In the genomic region with DNA sequence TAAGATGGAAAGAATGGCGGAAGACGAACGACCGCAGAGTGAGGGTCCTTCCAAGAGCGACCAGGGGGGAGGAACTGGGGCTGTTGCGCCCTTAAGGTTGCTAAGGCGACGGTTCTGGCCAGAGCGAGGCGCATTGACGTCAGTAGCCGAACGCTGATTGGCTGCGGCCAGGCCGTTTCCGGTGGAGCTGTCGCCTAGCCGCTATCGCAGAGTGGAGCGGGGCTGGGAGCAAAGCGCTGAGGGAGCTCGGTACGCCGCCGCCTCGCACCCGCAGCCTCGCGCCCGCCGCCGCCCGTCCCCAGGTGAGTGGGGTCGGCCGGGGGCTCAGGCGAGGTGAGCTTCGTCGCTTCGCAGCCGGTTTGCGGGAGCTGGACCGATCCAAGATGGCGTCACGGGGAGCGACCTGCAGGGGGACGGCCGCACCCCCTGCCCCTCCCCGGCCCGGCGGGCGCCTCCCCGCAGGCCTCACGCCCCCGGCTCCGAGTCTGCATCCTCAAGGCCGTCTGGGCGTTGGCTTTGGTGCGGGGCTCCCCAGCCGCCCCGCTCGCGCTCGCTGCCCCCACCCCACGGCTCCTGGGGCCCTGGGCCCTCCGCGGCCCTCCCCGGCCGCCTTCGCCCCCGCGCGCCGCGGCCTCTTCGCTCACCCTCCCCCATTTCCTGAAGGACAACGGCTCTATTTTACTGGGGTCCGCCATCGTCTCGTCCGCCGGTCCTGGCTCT, we compare ENCODE assay signal across 1 cellular context.
A peak's percentile ranks its signal among the peaks of the same experiment; 100 is the strongest.
TF ChIP-seq lines count a peak whose summit lies in the region.

A gene (plus strand): TSS at position 184 of the 720 bp plus-strand sequence. CDS start 2,970 bp downstream, outside the sequence.

TF ChIP-seq in HepG2, 621 proteins besides CTCF, POLR2A, EP300 and RAD21 (continued from another document and continues in another):
- TF ChIP-seq, protein P1, sequence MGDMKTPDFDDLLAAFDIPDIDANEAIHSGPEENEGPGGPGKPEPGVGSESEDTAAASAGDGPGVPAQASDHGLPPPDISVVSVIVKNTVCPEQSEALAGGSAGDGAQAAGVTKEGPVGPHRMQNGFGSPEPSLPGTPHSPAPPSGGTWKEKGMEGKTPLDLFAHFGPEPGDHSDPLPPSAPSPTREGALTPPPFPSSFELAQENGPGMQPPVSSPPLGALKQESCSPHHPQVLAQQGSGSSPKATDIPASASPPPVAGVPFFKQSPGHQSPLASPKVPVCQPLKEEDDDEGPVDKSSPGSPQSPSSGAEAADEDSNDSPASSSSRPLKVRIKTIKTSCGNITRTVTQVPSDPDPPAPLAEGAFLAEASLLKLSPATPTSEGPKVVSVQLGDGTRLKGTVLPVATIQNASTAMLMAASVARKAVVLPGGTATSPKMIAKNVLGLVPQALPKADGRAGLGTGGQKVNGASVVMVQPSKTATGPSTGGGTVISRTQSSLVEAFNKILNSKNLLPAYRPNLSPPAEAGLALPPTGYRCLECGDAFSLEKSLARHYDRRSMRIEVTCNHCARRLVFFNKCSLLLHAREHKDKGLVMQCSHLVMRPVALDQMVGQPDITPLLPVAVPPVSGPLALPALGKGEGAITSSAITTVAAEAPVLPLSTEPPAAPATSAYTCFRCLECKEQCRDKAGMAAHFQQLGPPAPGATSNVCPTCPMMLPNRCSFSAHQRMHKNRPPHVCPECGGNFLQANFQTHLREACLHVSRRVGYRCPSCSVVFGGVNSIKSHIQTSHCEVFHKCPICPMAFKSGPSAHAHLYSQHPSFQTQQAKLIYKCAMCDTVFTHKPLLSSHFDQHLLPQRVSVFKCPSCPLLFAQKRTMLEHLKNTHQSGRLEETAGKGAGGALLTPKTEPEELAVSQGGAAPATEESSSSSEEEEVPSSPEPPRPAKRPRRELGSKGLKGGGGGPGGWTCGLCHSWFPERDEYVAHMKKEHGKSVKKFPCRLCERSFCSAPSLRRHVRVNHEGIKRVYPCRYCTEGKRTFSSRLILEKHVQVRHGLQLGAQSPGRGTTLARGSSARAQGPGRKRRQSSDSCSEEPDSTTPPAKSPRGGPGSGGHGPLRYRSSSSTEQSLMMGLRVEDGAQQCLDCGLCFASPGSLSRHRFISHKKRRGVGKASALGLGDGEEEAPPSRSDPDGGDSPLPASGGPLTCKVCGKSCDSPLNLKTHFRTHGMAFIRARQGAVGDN (CRISPR knock-in tag; IDR thresholded peaks at IDR 0.05): peak; percentile 73
- TF ChIP-seq, protein P2, sequence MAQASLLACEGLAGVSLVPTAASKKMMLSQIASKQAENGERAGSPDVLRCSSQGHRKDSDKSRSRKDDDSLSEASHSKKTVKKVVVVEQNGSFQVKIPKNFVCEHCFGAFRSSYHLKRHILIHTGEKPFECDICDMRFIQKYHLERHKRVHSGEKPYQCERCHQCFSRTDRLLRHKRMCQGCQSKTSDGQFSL (CRISPR knock-in tag; IDR thresholded peaks at IDR 0.05): no peak
- no peak for TF ChIP-seq IKZF1 (IDR thresholded peaks at IDR 0.05)
- TF ChIP-seq RXRB (CRISPR knock-in tag; IDR thresholded peaks at IDR 0.05; ENCODE audit: borderline replicate concordance): no peak
- no peak for TF ChIP-seq ZNF891 (CRISPR knock-in tag; IDR thresholded peaks at IDR 0.05)
- TF ChIP-seq ZNF766 (CRISPR knock-in tag; IDR thresholded peaks at IDR 0.05; ENCODE audit: borderline replicate concordance): 0 out of 2 replicates have a peak, but pooled peaks have one; percentile 2
- TF ChIP-seq, protein P3, sequence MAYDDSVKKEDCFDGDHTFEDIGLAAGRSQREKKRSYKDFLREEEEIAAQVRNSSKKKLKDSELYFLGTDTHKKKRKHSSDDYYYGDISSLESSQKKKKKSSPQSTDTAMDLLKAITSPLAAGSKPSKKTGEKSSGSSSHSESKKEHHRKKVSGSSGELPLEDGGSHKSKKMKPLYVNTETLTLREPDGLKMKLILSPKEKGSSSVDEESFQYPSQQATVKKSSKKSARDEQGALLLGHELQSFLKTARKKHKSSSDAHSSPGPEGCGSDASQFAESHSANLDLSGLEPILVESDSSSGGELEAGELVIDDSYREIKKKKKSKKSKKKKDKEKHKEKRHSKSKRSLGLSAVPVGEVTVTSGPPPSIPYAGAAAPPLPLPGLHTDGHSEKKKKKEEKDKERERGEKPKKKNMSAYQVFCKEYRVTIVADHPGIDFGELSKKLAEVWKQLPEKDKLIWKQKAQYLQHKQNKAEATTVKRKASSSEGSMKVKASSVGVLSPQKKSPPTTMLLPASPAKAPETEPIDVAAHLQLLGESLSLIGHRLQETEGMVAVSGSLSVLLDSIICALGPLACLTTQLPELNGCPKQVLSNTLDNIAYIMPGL (CRISPR knock-in tag; IDR thresholded peaks at IDR 0.05; ENCODE audit: borderline replicate concordance in 1 of 2, low read depth in 1 of 2): peak in 1 of 2 experiments; percentile 49; a peak in 3 of 4 replicates
- TF ChIP-seq, protein P4, sequence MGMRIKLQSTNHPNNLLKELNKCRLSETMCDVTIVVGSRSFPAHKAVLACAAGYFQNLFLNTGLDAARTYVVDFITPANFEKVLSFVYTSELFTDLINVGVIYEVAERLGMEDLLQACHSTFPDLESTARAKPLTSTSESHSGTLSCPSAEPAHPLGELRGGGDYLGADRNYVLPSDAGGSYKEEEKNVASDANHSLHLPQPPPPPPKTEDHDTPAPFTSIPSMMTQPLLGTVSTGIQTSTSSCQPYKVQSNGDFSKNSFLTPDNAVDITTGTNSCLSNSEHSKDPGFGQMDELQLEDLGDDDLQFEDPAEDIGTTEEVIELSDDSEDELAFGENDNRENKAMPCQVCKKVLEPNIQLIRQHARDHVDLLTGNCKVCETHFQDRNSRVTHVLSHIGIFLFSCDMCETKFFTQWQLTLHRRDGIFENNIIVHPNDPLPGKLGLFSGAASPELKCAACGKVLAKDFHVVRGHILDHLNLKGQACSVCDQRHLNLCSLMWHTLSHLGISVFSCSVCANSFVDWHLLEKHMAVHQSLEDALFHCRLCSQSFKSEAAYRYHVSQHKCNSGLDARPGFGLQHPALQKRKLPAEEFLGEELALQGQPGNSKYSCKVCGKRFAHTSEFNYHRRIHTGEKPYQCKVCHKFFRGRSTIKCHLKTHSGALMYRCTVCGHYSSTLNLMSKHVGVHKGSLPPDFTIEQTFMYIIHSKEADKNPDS (CRISPR knock-in tag; IDR thresholded peaks at IDR 0.05): peak; percentile 82; the same call in 1 of the 2 replicates
- TF ChIP-seq JDP2 (CRISPR knock-in tag; IDR thresholded peaks at IDR 0.05; ENCODE audit: borderline replicate concordance): no peak
- TF ChIP-seq SP1 (IDR thresholded peaks at IDR 0.05): no peak
- no peak; the same call in 1 of the 2 replicates for TF ChIP-seq SP1 (CRISPR knock-in tag; IDR thresholded peaks at IDR 0.05)
- TF ChIP-seq, protein P5, sequence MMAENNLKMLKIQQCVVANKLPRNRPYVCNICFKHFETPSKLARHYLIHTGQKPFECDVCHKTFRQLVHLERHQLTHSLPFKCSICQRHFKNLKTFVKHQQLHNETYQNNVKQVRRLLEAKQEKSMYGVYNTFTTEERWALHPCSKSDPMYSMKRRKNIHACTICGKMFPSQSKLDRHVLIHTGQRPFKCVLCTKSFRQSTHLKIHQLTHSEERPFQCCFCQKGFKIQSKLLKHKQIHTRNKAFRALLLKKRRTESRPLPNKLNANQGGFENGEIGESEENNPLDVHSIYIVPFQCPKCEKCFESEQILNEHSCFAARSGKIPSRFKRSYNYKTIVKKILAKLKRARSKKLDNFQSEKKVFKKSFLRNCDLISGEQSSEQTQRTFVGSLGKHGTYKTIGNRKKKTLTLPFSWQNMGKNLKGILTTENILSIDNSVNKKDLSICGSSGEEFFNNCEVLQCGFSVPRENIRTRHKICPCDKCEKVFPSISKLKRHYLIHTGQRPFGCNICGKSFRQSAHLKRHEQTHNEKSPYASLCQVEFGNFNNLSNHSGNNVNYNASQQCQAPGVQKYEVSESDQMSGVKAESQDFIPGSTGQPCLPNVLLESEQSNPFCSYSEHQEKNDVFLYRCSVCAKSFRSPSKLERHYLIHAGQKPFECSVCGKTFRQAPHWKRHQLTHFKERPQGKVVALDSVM (CRISPR knock-in tag; IDR thresholded peaks at IDR 0.05): no peak
- TF ChIP-seq, protein P6, sequence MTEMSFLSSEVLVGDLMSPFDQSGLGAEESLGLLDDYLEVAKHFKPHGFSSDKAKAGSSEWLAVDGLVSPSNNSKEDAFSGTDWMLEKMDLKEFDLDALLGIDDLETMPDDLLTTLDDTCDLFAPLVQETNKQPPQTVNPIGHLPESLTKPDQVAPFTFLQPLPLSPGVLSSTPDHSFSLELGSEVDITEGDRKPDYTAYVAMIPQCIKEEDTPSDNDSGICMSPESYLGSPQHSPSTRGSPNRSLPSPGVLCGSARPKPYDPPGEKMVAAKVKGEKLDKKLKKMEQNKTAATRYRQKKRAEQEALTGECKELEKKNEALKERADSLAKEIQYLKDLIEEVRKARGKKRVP (CRISPR knock-in tag; IDR thresholded peaks at IDR 0.05): no peak
- TF ChIP-seq ZZZ3 (CRISPR knock-in tag; IDR thresholded peaks at IDR 0.05; ENCODE audit: borderline replicate concordance): no peak
- TF ChIP-seq ZNF572 (CRISPR knock-in tag; IDR thresholded peaks at IDR 0.05): no peak
- TF ChIP-seq HNRNPH1 (optimal IDR thresholded peaks at IDR 0.05; ENCODE audit: low read depth, low read length): no peak
- no peak for TF ChIP-seq SRF (IDR thresholded peaks at IDR 0.05; ENCODE audit: low read depth, low read length)
- no peak for TF ChIP-seq SNRNP70 (IDR thresholded peaks at IDR 0.05; ENCODE audit: low read depth, low read length)
- no peak for TF ChIP-seq KLF9 (CRISPR knock-in tag; IDR thresholded peaks at IDR 0.05; ENCODE audit: low read depth)
- TF ChIP-seq NFYB (CRISPR knock-in tag; IDR thresholded peaks at IDR 0.05): peak; percentile 87
- TF ChIP-seq, protein P7, sequence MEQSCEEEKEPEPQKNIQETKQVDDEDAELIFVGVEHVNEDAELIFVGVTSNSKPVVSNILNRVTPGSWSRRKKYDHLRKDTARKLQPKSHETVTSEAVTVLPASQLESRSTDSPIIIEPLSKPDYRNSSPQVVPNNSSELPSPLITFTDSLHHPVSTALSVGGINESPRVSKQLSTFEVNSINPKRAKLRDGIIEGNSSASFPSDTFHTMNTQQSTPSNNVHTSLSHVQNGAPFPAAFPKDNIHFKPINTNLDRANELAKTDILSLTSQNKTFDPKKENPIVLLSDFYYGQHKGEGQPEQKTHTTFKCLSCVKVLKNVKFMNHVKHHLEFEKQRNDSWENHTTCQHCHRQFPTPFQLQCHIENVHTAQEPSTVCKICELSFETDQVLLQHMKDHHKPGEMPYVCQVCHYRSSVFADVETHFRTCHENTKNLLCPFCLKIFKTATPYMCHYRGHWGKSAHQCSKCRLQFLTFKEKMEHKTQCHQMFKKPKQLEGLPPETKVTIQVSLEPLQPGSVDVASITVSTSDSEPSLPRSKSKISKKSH (CRISPR knock-in tag; IDR thresholded peaks at IDR 0.05; ENCODE audit: borderline replicate concordance): no peak
- 0 out of 2 replicates have a peak, but pooled peaks have one; percentile 29 for TF ChIP-seq PHF21A (CRISPR knock-in tag; IDR thresholded peaks at IDR 0.05)
- TF ChIP-seq CEBPB (IDR thresholded peaks at IDR 0.05; ENCODE audit: borderline replicate concordance, low read depth, low read length): no peak
- no peak for TF ChIP-seq HMGA1 (CRISPR knock-in tag; conservative IDR thresholded peaks at IDR 0.05)
- TF ChIP-seq MTF1 (CRISPR knock-in tag; IDR thresholded peaks at IDR 0.05): peak; percentile 48; the same call in 1 of the 2 replicates
- 0 out of 2 replicates have a peak, but pooled peaks have one; percentile 30 for TF ChIP-seq MYC (CRISPR knock-in tag; IDR thresholded peaks at IDR 0.05; ENCODE audit: borderline replicate concordance)
- TF ChIP-seq ASH2L (IDR thresholded peaks at IDR 0.05; ENCODE audit: insufficient read length, low read depth, low read length): no peak
- TF ChIP-seq ZNF543 (CRISPR knock-in tag; IDR thresholded peaks at IDR 0.05): no peak
- no peak for TF ChIP-seq ZNF234 (CRISPR knock-in tag; conservative IDR thresholded peaks at IDR 0.05)
- peak; percentile 6; the same call in 1 of the 2 replicates for TF ChIP-seq CAMTA2 (CRISPR knock-in tag; IDR thresholded peaks at IDR 0.05; ENCODE audit: borderline replicate concordance)
- no peak for TF ChIP-seq FOXJ3 (CRISPR knock-in tag; IDR thresholded peaks at IDR 0.05; ENCODE audit: borderline replicate concordance)
- no peak for TF ChIP-seq ZNF841 (CRISPR knock-in tag; IDR thresholded peaks at IDR 0.05; ENCODE audit: borderline replicate concordance)
- 0 out of 2 replicates have a peak, but pooled peaks have one; percentile 12 for TF ChIP-seq FOXO1 (CRISPR knock-in tag; IDR thresholded peaks at IDR 0.05)
- TF ChIP-seq NR2F1 (CRISPR knock-in tag; IDR thresholded peaks at IDR 0.05): no peak; a peak in 1 of 4 replicates
- TF ChIP-seq ZNF530 (CRISPR knock-in tag; IDR thresholded peaks at IDR 0.05; ENCODE audit: low read depth): no peak
- no peak; the same call in 1 of the 2 replicates for TF ChIP-seq ZNF333 (CRISPR knock-in tag; IDR thresholded peaks at IDR 0.05; ENCODE audit: borderline replicate concordance)
- TF ChIP-seq NFIC (IDR thresholded peaks at IDR 0.05; ENCODE audit: low read length): no peak
- TF ChIP-seq ZNF510 (CRISPR knock-in tag; IDR thresholded peaks at IDR 0.05; ENCODE audit: low read depth): no peak; the same call in 1 of the 2 replicates
- TF ChIP-seq, protein P8, sequence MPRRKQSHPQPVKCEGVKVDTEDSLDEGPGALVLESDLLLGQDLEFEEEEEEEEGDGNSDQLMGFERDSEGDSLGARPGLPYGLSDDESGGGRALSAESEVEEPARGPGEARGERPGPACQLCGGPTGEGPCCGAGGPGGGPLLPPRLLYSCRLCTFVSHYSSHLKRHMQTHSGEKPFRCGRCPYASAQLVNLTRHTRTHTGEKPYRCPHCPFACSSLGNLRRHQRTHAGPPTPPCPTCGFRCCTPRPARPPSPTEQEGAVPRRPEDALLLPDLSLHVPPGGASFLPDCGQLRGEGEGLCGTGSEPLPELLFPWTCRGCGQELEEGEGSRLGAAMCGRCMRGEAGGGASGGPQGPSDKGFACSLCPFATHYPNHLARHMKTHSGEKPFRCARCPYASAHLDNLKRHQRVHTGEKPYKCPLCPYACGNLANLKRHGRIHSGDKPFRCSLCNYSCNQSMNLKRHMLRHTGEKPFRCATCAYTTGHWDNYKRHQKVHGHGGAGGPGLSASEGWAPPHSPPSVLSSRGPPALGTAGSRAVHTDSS (CRISPR knock-in tag; conservative IDR thresholded peaks at IDR 0.05): no peak
- 0 out of 2 replicates have a peak, but pooled peaks have one; percentile 35 for TF ChIP-seq HIVEP1 (CRISPR knock-in tag; IDR thresholded peaks at IDR 0.05)
